Comparison of ENCODE assay signal across 1 cellular context in genomic region chr13:80052286-80052685, GRCh38.
TF ChIP-seq lines count a peak whose summit lies in the region.

No MANE protein-coding gene starts in this region.

TF ChIP-seq in GM12878, 131 proteins besides CTCF, POLR2A, EP300 and RAD21 (continued from another document):
- no peak for TF ChIP-seq ZBTB33 (IDR thresholded peaks at IDR 0.05)
